ENCODE assay signal across 8 cellular contexts in genomic region chr7:66655113-66655806, GRCh38. TPM values are rescaled to one million over a fixed set of nuclear protein-coding genes. Genes with fewer than 3 reads are reported as not detected.
DNase-seq lines count a peak whose midpoint lies in the region; ATAC-seq, FAIRE-seq and TF ChIP-seq lines count a peak whose summit lies in the region.
"Not testable (repeated sequence)": the region's sequence is repeated elsewhere in the genome, so short reads cannot be mapped to it uniquely, and the experiment has no call there.

No MANE protein-coding gene starts in this region.

- not testable (repeated sequence) for H3K27me3 ChIP-seq in OCI-LY1 (ENCODE audit: insufficient read depth, low read length); layer of hippocampus (ENCODE audit: control insufficient read depth, insufficient read depth, low read length)

- H3F3A ChIP-seq in OCI-LY1 (ENCODE audit: insufficient read depth, low read length), result not testable (repeated sequence)

- 0 out of 2 replicates have a peak, but pooled peaks cover 11% of the 10 kb centered on the region for H3K79me2 ChIP-seq in OCI-LY1 (ENCODE audit: insufficient read depth, low read length)

- peak overlapping the region; percentile 85 for H3K4me3 ChIP-seq in AG04449 (ENCODE audit: low read depth, low read length)
- peak overlapping the region; percentile 81 for H3K4me3 ChIP-seq in OCI-LY1 (ENCODE audit: low read depth, low read length, poor library complexity, severe bottlenecking)

- H3K9me3 ChIP-seq in OCI-LY1 (ENCODE audit: low read length), result not testable (repeated sequence)

- peaks cover 14% of the 10 kb centered on the region for H3K4me1 Mint-ChIP-seq in activated T-helper 2 cell treated with anti-CD3 and anti-CD28 coated beads, Interferon-gamma antibody, Interleukin-2, Interleukin-4, amounts not matched to agents 10 μg/mL and 5 μg/mL and 100 μg/mL, durations not matched to agents 14 hours and 24 hours and 36 hours (ENCODE audit: low read depth)

- peak; percentile 13 for ATAC-seq in GM18867 (IDR thresholded peaks at IDR 0.05; ENCODE audit: unreplicated experiment)
- ATAC-seq in HG03135 (IDR thresholded peaks at IDR 0.05; ENCODE audit: unreplicated experiment), result peak; percentile 7

- CTCF ChIA-PET in AG04449 (lab: Yijun Ruan, JAX), result interaction anchor here (0.8 to 1.5 kb wide), 2 partner anchors 97 to 625 kb away, joined by 3 to 6 read pairs; no protein-coding TSS in a partner anchor

- H3K27ac ChIP-seq in OCI-LY1 (ENCODE audit: low read depth, low read length, poor library complexity, severe bottlenecking), result not testable (repeated sequence)
- H3K27ac ChIP-seq in layer of hippocampus (ENCODE audit: low read depth, low read length), result peak overlapping the region; percentile 99

- H3K4me1 ChIP-seq in OCI-LY1 (ENCODE audit: insufficient read depth, low read length, severe bottlenecking), result peaks cover 25% of the 10 kb centered on the region

- POLR2A ChIA-PET in AG04449 (lab: Yijun Ruan, JAX), result interaction anchor here (0.5 to 2.3 kb wide), 7 partner anchors 9 to 102 kb away, joined by 3 to 8 read pairs (median 3); partner anchors contain the start of gene KCTD7

- not testable (repeated sequence) for H3K27me3 Mint-ChIP-seq in activated T-helper 2 cell treated with anti-CD3 and anti-CD28 coated beads, Interferon-gamma antibody, Interleukin-2, Interleukin-4, amounts not matched to agents 10 μg/mL and 5 μg/mL and 100 μg/mL, durations not matched to agents 14 hours and 24 hours and 36 hours (ENCODE audit: low read depth)

- peak; percentile 18 for FAIRE-seq in endometrium (lab: Jason Lieb, UNC)

- H3K9me3 Mint-ChIP-seq in activated T-helper 2 cell treated with anti-CD3 and anti-CD28 coated beads, Interferon-gamma antibody, Interleukin-2, Interleukin-4, amounts not matched to agents 10 μg/mL and 5 μg/mL and 100 μg/mL, durations not matched to agents 14 hours and 24 hours and 36 hours, result not testable (repeated sequence)

- peak overlapping the region; percentile 95 for H3K4me3 Mint-ChIP-seq in activated T-helper 2 cell treated with anti-CD3 and anti-CD28 coated beads, Interferon-gamma antibody, Interleukin-2, Interleukin-4, amounts not matched to agents 10 μg/mL and 5 μg/mL and 100 μg/mL, durations not matched to agents 14 hours and 24 hours and 36 hours (ENCODE audit: low read depth)

- H3K4me2 ChIP-seq in OCI-LY1 (ENCODE audit: low read length), result peak overlapping the region; percentile 84

- H4K20me1 ChIP-seq in OCI-LY1 (ENCODE audit: insufficient read depth, low read length), result not testable (repeated sequence)

- TF ChIP-seq CTCF in AG04449 (IDR thresholded peaks at IDR 0.05; ENCODE audit: insufficient read depth, low read length, missing control alignments); OCI-LY1 (IDR thresholded peaks at IDR 0.05; ENCODE audit: low read length): not testable (repeated sequence)

- H3K9ac ChIP-seq in OCI-LY1 (ENCODE audit: low read length), result peak overlapping the region; percentile 83

- H2AFZ ChIP-seq in OCI-LY1 (ENCODE audit: low read length), result not testable (repeated sequence)

- H3K27ac Mint-ChIP-seq in activated T-helper 2 cell treated with anti-CD3 and anti-CD28 coated beads, Interferon-gamma antibody, Interleukin-2, Interleukin-4, amounts not matched to agents 10 μg/mL and 5 μg/mL and 100 μg/mL, durations not matched to agents 14 hours and 24 hours and 36 hours, result peak overlapping the region; percentile 83

- DNase-seq in AG04449 (ENCODE audit: low read depth, low spot score); activated T-helper 2 cell treated with anti-CD3 and anti-CD28 coated beads, Interferon-gamma antibody, Interleukin-2, Interleukin-4, amounts not matched to agents 10 μg/mL and 5 μg/mL and 100 μg/mL, durations not matched to agents 14 hours and 24 hours and 36 hours (ENCODE audit: low spot score): not testable (repeated sequence)
- DNase-seq in retina, result peak; percentile 18

- peaks cover 20% of the 10 kb centered on the region for H3K36me3 Mint-ChIP-seq in activated T-helper 2 cell treated with anti-CD3 and anti-CD28 coated beads, Interferon-gamma antibody, Interleukin-2, Interleukin-4, amounts not matched to agents 10 μg/mL and 5 μg/mL and 100 μg/mL, durations not matched to agents 14 hours and 24 hours and 36 hours (ENCODE audit: low read depth)

- intact Hi-C loops in activated T-helper 2 cell treated with anti-CD3 and anti-CD28 coated beads, Interferon-gamma antibody, Interleukin-2, Interleukin-4, amounts not matched to agents 10 μg/mL and 5 μg/mL and 100 μg/mL, durations not matched to agents 14 hours and 24 hours and 36 hours (cut with micrococcal nuclease), result loop anchor here (10.0 kb wide), 1 partner anchor 340 kb away; the partner anchor contains the start of genes SBDS and TYW1

- H3K36me3 ChIP-seq in OCI-LY1 (ENCODE audit: insufficient read depth, low read length), result not testable (repeated sequence)

- not testable (repeated sequence) for H3K9me2 ChIP-seq in OCI-LY1 (ENCODE audit: low read depth, low read length)

RNA-seq across cellular contexts. Expression of gene KCTD7, which starts 26.6 kb away (rescaled TPM):
- total RNA-seq in activated T-helper 2 cell treated with anti-CD3 and anti-CD28 coated beads, Interferon-gamma antibody, Interleukin-2, Interleukin-4, amounts not matched to agents 10 μg/mL and 5 μg/mL and 100 μg/mL, durations not matched to agents 14 hours and 24 hours and 36 hours, result 10.3 and 12.0 TPM in 2 replicates
